ENCODE assay signal across 17 cellular contexts in the genomic region with DNA sequence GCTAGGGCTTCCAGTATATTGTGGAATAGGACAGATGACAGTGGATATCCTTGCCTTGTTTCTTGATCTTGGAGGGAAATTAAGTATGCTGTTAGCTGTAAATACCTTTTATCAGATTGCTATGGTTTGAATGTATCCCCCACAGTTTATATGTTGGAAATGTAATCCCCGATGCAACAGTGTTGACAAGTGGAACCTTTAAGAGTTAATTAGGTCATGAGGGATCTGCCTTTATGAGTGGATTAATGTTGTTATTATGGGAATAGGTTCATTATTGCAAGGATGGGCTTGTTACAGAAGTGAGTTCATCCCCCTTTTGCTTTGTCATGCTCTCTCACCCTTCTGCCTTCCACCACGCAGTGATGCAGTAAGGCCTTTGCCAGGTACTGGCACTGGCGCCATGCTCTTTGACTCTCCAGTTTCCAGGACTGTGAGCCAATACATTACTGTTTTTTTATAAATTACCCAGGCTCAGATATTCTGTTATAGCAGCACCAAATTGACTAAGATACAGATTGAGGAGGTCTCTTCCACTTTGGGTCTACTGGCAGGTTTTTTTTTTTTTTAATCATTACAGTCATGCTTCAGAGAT. TPM values are rescaled to one million over a fixed set of nuclear protein-coding genes. Genes with fewer than 3 reads are reported as not detected.
A peak's percentile ranks its signal among the peaks of the same experiment; 100 is the strongest.
DNase-seq lines count a peak whose midpoint lies in the region; ATAC-seq and TF ChIP-seq lines count a peak whose summit lies in the region.
"Had no signal": no experiment of that assay in that cellular context is flagged by ENCODE, and none has a peak within 500 bp of the region (broad histone marks: within the 10 kb centered on the region; RNA-seq: fewer than 3 reads in every experiment).

No MANE protein-coding gene starts in this region.

- peaks cover 14% of the 10 kb centered on the region; the same call in 1 of the 2 replicates for H4K20me1 ChIP-seq in GM23338 (replicated peaks; ENCODE audit: insufficient read depth)

- H3K4me3 ChIP-seq in GM23338: no peak overlapping the region
- H3K4me3 ChIP-seq: PC-9, SK-N-MC had no signal

- H2AFZ ChIP-seq in GM23338: no peak overlapping the region
- H2AFZ ChIP-seq: PC-9 had no signal

- peak overlapping the region; percentile 65 for H3K27ac Mint-ChIP-seq in activated T-cell treated with anti-CD3 and anti-CD28 coated beads, Interleukin-2, amount 50 U/mL, for 72 hours
- no peak overlapping the region for H3K27ac Mint-ChIP-seq in activated T-cell treated with anti-CD3 and anti-CD28 coated beads, Interleukin-2, amount 50 U/mL, for 24 hours
- H3K27ac Mint-ChIP-seq in GM23338: peak overlapping the region; percentile 66; the same call in 1 of the 2 replicates
- H3K27ac Mint-ChIP-seq: IgD-negative memory B cell had no signal

- H3K36me3 ChIP-seq in GM23338 (ENCODE audit: insufficient read depth): no peaks in the 10 kb centered on the region

- H3K27ac ChIP-seq in GM23338 (ENCODE audit: low read depth): no peak overlapping the region
- H3K27ac ChIP-seq: PC-9, SK-N-MC had no signal

- no peaks in the 10 kb centered on the region for H3K9me3 Mint-ChIP-seq in activated T-cell treated with anti-CD3 and anti-CD28 coated beads, Interleukin-2, amount 50 U/mL, for 72 hours
- H3K9me3 Mint-ChIP-seq in activated T-cell treated with anti-CD3 and anti-CD28 coated beads, Interleukin-2, amount 50 U/mL, for 24 hours: peaks cover 3% of the 10 kb centered on the region
- H3K9me3 Mint-ChIP-seq in GM23338: no peaks in the 10 kb centered on the region
- H3K9me3 Mint-ChIP-seq: IgD-negative memory B cell had no signal

- no peak overlapping the region for H3K4me3 Mint-ChIP-seq in activated T-cell treated with anti-CD3 and anti-CD28 coated beads, Interleukin-2, amount 50 U/mL, for 72 hours
- H3K4me3 Mint-ChIP-seq in activated T-cell treated with anti-CD3 and anti-CD28 coated beads, Interleukin-2, amount 50 U/mL, for 24 hours: no peak overlapping the region
- no peak overlapping the region for H3K4me3 Mint-ChIP-seq in GM23338
- H3K4me3 Mint-ChIP-seq: CD4-positive, CD25-positive, alpha-beta regulatory T cell; IgD-negative memory B cell had no signal

- peaks cover 5 to 14% of the 10 kb centered on the region in 2 donors for H3K36me3 Mint-ChIP-seq in activated T-cell treated with anti-CD3 and anti-CD28 coated beads, Interleukin-2, amount 50 U/mL, for 72 hours (ENCODE audit: insufficient read depth in 2 of 2)
- H3K36me3 Mint-ChIP-seq in activated T-cell treated with anti-CD3 and anti-CD28 coated beads, Interleukin-2, amount 50 U/mL, for 24 hours (ENCODE audit: low read depth): peaks cover 60% of the 10 kb centered on the region
- no peaks in the 10 kb centered on the region for H3K36me3 Mint-ChIP-seq in GM23338 (ENCODE audit: low read depth)

- H3K9me2 ChIP-seq in GM23338 (ENCODE audit: insufficient read depth): no peaks in the 10 kb centered on the region

- ATAC-seq in activated T-cell treated with anti-CD3 and anti-CD28 coated beads, Interleukin-2, amount 50 U/mL, for 72 hours (replicated peaks in 1 of 2): no peak
- ATAC-seq in GM23338 (no peak), HG02973 (IDR thresholded peaks at IDR 0.05; ENCODE audit: unreplicated experiment) (no peak)

- no peaks in the 10 kb centered on the region for H3K27me3 Mint-ChIP-seq in activated T-cell treated with anti-CD3 and anti-CD28 coated beads, Interleukin-2, amount 50 U/mL, for 72 hours (ENCODE audit: low read depth)
- H3K27me3 Mint-ChIP-seq in activated T-cell treated with anti-CD3 and anti-CD28 coated beads, Interleukin-2, amount 50 U/mL, for 24 hours: no peaks in the 10 kb centered on the region
- peaks cover 5% of the 10 kb centered on the region for H3K27me3 Mint-ChIP-seq in GM23338 (ENCODE audit: insufficient read depth, low read depth, poor library complexity)
- H3K27me3 Mint-ChIP-seq: CD4-positive, CD25-positive, alpha-beta regulatory T cell; IgD-negative memory B cell had no signal

- no peak overlapping the region for H3K4me2 ChIP-seq in GM23338
- H3K4me2 ChIP-seq: PC-9 had no signal

- H3K4me1 ChIP-seq in GM23338 (ENCODE audit: insufficient read depth): no peaks in the 10 kb centered on the region

- TF ChIP-seq CTCF in GM23338 (conservative IDR thresholded peaks at IDR 0.05; ENCODE audit: low read depth in 2 of 2): no peak

- peaks cover 53% of the 10 kb centered on the region for H3K4me1 Mint-ChIP-seq in activated T-cell treated with anti-CD3 and anti-CD28 coated beads, Interleukin-2, amount 50 U/mL, for 72 hours (ENCODE audit: low read depth)
- peaks cover 67% of the 10 kb centered on the region for H3K4me1 Mint-ChIP-seq in activated T-cell treated with anti-CD3 and anti-CD28 coated beads, Interleukin-2, amount 50 U/mL, for 24 hours (ENCODE audit: low read depth)
- H3K4me1 Mint-ChIP-seq in GM23338: peaks cover 6% of the 10 kb centered on the region; the same call in 2 of the 3 replicates

- H3F3A ChIP-seq in GM23338 (replicated peaks; ENCODE audit: low read depth): no peaks in the 10 kb centered on the region

- DNase-seq in activated T-cell treated with anti-CD3 and anti-CD28 coated beads, Interleukin-2, amount 50 U/mL, for 72 hours: no peak
- DNase-seq in activated T-cell treated with anti-CD3 and anti-CD28 coated beads, Interleukin-2, amount 50 U/mL, for 24 hours: no peak
- DNase-seq in GM23338 (ENCODE audit: low spot score) (no peak), kidney tubule cell (ENCODE audit: low spot score) (peak; percentile 15), renal cortical epithelial cell (ENCODE audit: low read depth) (peak; percentile 42), H4 (ENCODE audit: low spot score) (no peak), HUDEP-2 (lab: John Stamatoyannopoulos, UW; ENCODE audit: unreplicated experiment in 76 of 76) (no peak)
- DNase-seq: CD4-positive, CD25-positive, alpha-beta regulatory T cell; DND-41; NCI-H1436 treated with DMSO at 0.1 percent for 48 hours; NCI-H2081; NCI-H526; PC-9 had no signal

- H3K27me3 ChIP-seq in GM23338 (ENCODE audit: insufficient read depth): no peaks in the 10 kb centered on the region

- peaks cover 69% of the 10 kb centered on the region for H3K79me2 ChIP-seq in GM23338 (replicated peaks; ENCODE audit: insufficient read depth)

TF ChIP-seq in GM23338, 12 proteins besides CTCF, POLR2A, EP300 and RAD21 (continues in another document):
- TF ChIP-seq REST (IDR thresholded peaks at IDR 0.05; ENCODE audit: unreplicated experiment): no peak
- no peak for TF ChIP-seq STAT1 (IDR thresholded peaks at IDR 0.05; ENCODE audit: unreplicated experiment)
- no peak for TF ChIP-seq POLR2AphosphoS5 (IDR thresholded peaks at IDR 0.05; ENCODE audit: low read depth)
- no peak for TF ChIP-seq NANOG (IDR thresholded peaks at IDR 0.05; ENCODE audit: borderline replicate concordance)
- no peak for TF ChIP-seq ZNF114 (CRISPR knock-in tag; IDR thresholded peaks at IDR 0.05)

RNA-seq across cellular contexts. Expression of gene CABIN1, which starts 16.4 kb away (rescaled TPM):
- 10 to 100 TPM; 69.2 to 73.4 TPM for total RNA-seq in activated T-cell treated with anti-CD3 and anti-CD28 coated beads, Interleukin-2, amount 50 U/mL, for 72 hours
- total RNA-seq in GM23338 (2014; rRNA removed; shearing (Covaris generic)): 61.2 and 65.3 TPM in 2 replicates
- 27.4 and 28.2 TPM in 2 replicates for polyA plus RNA-seq in GM23338 (2016; fragmentation: Nextera tagmentation; extraction: Ambion mirVana)
- 13.0 and 57.3 TPM in 2 replicates for total RNA-seq in renal cortical epithelial cell
- total RNA-seq in H4 (2014; rRNA removed; shearing (Covaris generic)): 15.7 and 17.4 TPM in 2 replicates

RNA-seq across cellular contexts. Expression of gene GSTT4, which starts 22.2 kb away (rescaled TPM):
- total RNA-seq in activated T-cell treated with anti-CD3 and anti-CD28 coated beads, Interleukin-2, amount 50 U/mL, for 72 hours: not detected
- not detected in 2 replicates for total RNA-seq in GM23338 (2014; rRNA removed; shearing (Covaris generic))
- polyA plus RNA-seq in GM23338 (2016; fragmentation: Nextera tagmentation; extraction: Ambion mirVana): not detected in 2 replicates
- total RNA-seq in renal cortical epithelial cell: not detected in 2 replicates
- total RNA-seq in H4 (2014; rRNA removed; shearing (Covaris generic)): not detected in 2 replicates
- total RNA-seq: CD4-positive, CD25-positive, alpha-beta regulatory T cell; H1; PC-9 had no signal
- polyA plus RNA-seq: CD4-positive, CD25-positive, alpha-beta regulatory T cell; IgD-negative memory B cell had no signal

RNA-seq across cellular contexts. Expression of gene GSTT2, which starts 47.6 kb away (rescaled TPM):
- not detected for total RNA-seq in activated T-cell treated with anti-CD3 and anti-CD28 coated beads, Interleukin-2, amount 50 U/mL, for 72 hours
- not detected in 2 replicates for total RNA-seq in GM23338 (2014; rRNA removed; shearing (Covaris generic))
- 0.44 and 1.3 TPM in 2 replicates for polyA plus RNA-seq in GM23338 (2016; fragmentation: Nextera tagmentation; extraction: Ambion mirVana)
- total RNA-seq in renal cortical epithelial cell: 0.20 TPM in 1 of 2 replicates, not detected in the other
- total RNA-seq in H4 (2014; rRNA removed; shearing (Covaris generic)): 1.7 TPM in 1 of 2 replicates, not detected in the other
- total RNA-seq: CD4-positive, CD25-positive, alpha-beta regulatory T cell had no signal
- polyA plus RNA-seq: CD4-positive, CD25-positive, alpha-beta regulatory T cell; IgD-negative memory B cell had no signal

RNA-seq across cellular contexts. Expression of gene DDT, which starts 53.2 kb away (rescaled TPM):
- 10 to 100 TPM; 74.6 to 89.4 TPM for total RNA-seq in activated T-cell treated with anti-CD3 and anti-CD28 coated beads, Interleukin-2, amount 50 U/mL, for 72 hours
- total RNA-seq in GM23338 (2014; rRNA removed; shearing (Covaris generic)): 124 and 150 TPM in 2 replicates
- polyA plus RNA-seq in GM23338 (2016; fragmentation: Nextera tagmentation; extraction: Ambion mirVana): 216 and 232 TPM in 2 replicates
- total RNA-seq in renal cortical epithelial cell: 124 and 130 TPM in 2 replicates
- total RNA-seq in H4 (2014; rRNA removed; shearing (Covaris generic)): 188 and 232 TPM in 2 replicates

Comparison
In these comparisons a context has a peak if more than half of its experiments do, and no peak if none do; other contexts are left out.
1. DNase-seq: peak in kidney tubule cell (single experiment) and renal cortical epithelial cell (single experiment); none in activated T-cell treated with anti-CD3 and anti-CD28 coated beads, Interleukin-2, amount 50 U/mL, for 72 hours (0 of 2), activated T-cell treated with anti-CD3 and anti-CD28 coated beads, Interleukin-2, amount 50 U/mL, for 24 hours (single experiment), GM23338 (single experiment), H4 (single experiment) and HUDEP-2 (0 of 76).